12 cellular contexts compared by ENCODE assay signal in genomic region chr13:60155978-60156377, GRCh38. TPM values are rescaled to one million over a fixed set of nuclear protein-coding genes. Genes with fewer than 3 reads are reported as not detected.
A peak's percentile ranks its signal among the peaks of the same experiment; 100 is the strongest.
DNase-seq lines count a peak whose midpoint lies in the region; ATAC-seq and TF ChIP-seq lines count a peak whose summit lies in the region.
"Had no signal": no experiment of that assay in that cellular context is flagged by ENCODE, and none has a peak within 500 bp of the region (broad histone marks: within the 10 kb centered on the region; RNA-seq: fewer than 3 reads in every experiment).

No MANE protein-coding gene starts in this region.

- no peaks in the 10 kb centered on the region for H3K27me3 ChIP-seq in A673 (replicated peaks; ENCODE audit: insufficient read depth, low read depth, low read length, poor library complexity)
- H3K27me3 ChIP-seq in testis = no peaks in the 10 kb centered on the region
- H3K27me3 ChIP-seq: upper lobe of right lung had no signal

- H3K9me3 ChIP-seq in A673 (ENCODE audit: low read depth, low read length, poor library complexity, severe bottlenecking) (no peaks in the 10 kb centered on the region), testis (no peaks in the 10 kb centered on the region)
- H3K9me3 ChIP-seq: upper lobe of right lung had no signal

- DNase-seq in A673 (ENCODE audit: low spot score) (peak; percentile 36), choroid plexus epithelial cell (ENCODE audit: low read depth) (peak; percentile 37), RPMI8226 (no peak), testis (no peak)
- no peak for DNase-seq in activated naive CD4-positive, alpha-beta T cell treated with Interleukin-2 at 50 U/mL for 16 hours
- DNase-seq in activated CD4-positive, alpha-beta T cell treated with anti-CD3 and anti-CD28 coated beads, Interleukin-2, amount 10 ng/mL, durations not matched to agents 24 days and 14 days = no peak
- DNase-seq: activated CD4-positive, alpha-beta T cell treated with anti-CD3 and anti-CD28 coated beads, Interleukin-2, amount 50 U/mL, for 4 hours; NCI-H345; upper lobe of right lung had no signal

- peaks cover 27% of the 10 kb centered on the region for H3K36me3 Mint-ChIP-seq in activated CD4-positive, alpha-beta T cell treated with anti-CD3 and anti-CD28 coated beads, Interleukin-2, amount 10 ng/mL, durations not matched to agents 24 days and 14 days (ENCODE audit: low read depth)

- no peak overlapping the region for H3K4me3 Mint-ChIP-seq in activated CD4-positive, alpha-beta T cell treated with anti-CD3 and anti-CD28 coated beads, Interleukin-2, amount 10 ng/mL, durations not matched to agents 24 days and 14 days
- H3K4me3 Mint-ChIP-seq: activated T-helper 17 cell treated with anti-CD3 and anti-CD28 coated beads, Interleukin-2, amount 50 U/mL, for 72 hours had no signal

- TF ChIP-seq CTCF in A673 (conservative IDR thresholded peaks at IDR 0.05; ENCODE audit: low read depth, low read length) = no peak; the same call in 1 of the 2 replicates
- peak; percentile 19 for TF ChIP-seq CTCF in choroid plexus epithelial cell (conservative IDR thresholded peaks at IDR 0.05; ENCODE audit: low read depth, low read length)
- no peak for TF ChIP-seq CTCF in testis (IDR thresholded peaks at IDR 0.05)

- ATAC-seq in GM21367 (IDR thresholded peaks at IDR 0.05; ENCODE audit: unreplicated experiment) (peak; percentile 48), HG03521 (IDR thresholded peaks at IDR 0.05; ENCODE audit: unreplicated experiment) (peak; percentile 55)
- ATAC-seq: activated T-helper 17 cell treated with anti-CD3 and anti-CD28 coated beads, Interleukin-2, amount 50 U/mL, for 72 hours; upper lobe of right lung had no signal

- peaks cover 18% of the 10 kb centered on the region for H3K4me1 Mint-ChIP-seq in activated CD4-positive, alpha-beta T cell treated with anti-CD3 and anti-CD28 coated beads, Interleukin-2, amount 10 ng/mL, durations not matched to agents 24 days and 14 days

- CTCF ChIA-PET in A673 (lab: Charles Lee) = interaction anchor here (0.7 kb wide), 1 partner anchor 171 kb away, joined by 4 read pairs; no protein-coding TSS in a partner anchor

- no peaks in the 10 kb centered on the region for H3K27me3 Mint-ChIP-seq in activated CD4-positive, alpha-beta T cell treated with anti-CD3 and anti-CD28 coated beads, Interleukin-2, amount 10 ng/mL, durations not matched to agents 24 days and 14 days

- no peaks in the 10 kb centered on the region for H3K9me3 Mint-ChIP-seq in activated CD4-positive, alpha-beta T cell treated with anti-CD3 and anti-CD28 coated beads, Interleukin-2, amount 10 ng/mL, durations not matched to agents 24 days and 14 days
- H3K9me3 Mint-ChIP-seq: activated T-helper 17 cell treated with anti-CD3 and anti-CD28 coated beads, Interleukin-2, amount 50 U/mL, for 72 hours had no signal

- H3K27ac Mint-ChIP-seq in activated CD4-positive, alpha-beta T cell treated with anti-CD3 and anti-CD28 coated beads, Interleukin-2, amount 10 ng/mL, durations not matched to agents 24 days and 14 days = no peak overlapping the region
- H3K27ac Mint-ChIP-seq: activated T-helper 17 cell treated with anti-CD3 and anti-CD28 coated beads, Interleukin-2, amount 50 U/mL, for 72 hours had no signal

- intact Hi-C loops in A673 (cut with micrococcal nuclease; ENCODE audit: unreplicated experiment) (no loop called here), testis (cut with DNase I; ENCODE audit: low total_unique reads) (no loop called here)
- intact Hi-C loops in activated CD4-positive, alpha-beta T cell treated with anti-CD3 and anti-CD28 coated beads, Interleukin-2, amount 10 ng/mL, durations not matched to agents 24 days and 14 days (cut with micrococcal nuclease) = no loop called here

- H3K4me3 ChIP-seq in A673 (ENCODE audit: low read depth, low read length, poor library complexity, severe bottlenecking) (no peak overlapping the region), choroid plexus epithelial cell (ENCODE audit: low read depth, low read length) (no peak overlapping the region), testis (no peak overlapping the region)
- H3K4me3 ChIP-seq: upper lobe of right lung had no signal

- H3K27ac ChIP-seq in A673 (ENCODE audit: low read depth, low read length, poor library complexity, severe bottlenecking) (peak overlapping the region; percentile 17), testis (no peak overlapping the region)
- H3K27ac ChIP-seq: upper lobe of right lung had no signal

- H3K4me1 ChIP-seq in A673 (ENCODE audit: insufficient read depth, low read length, poor library complexity, severe bottlenecking) (peaks cover 43% of the 10 kb centered on the region), testis (no peaks in the 10 kb centered on the region)
- H3K4me1 ChIP-seq: upper lobe of right lung had no signal

- TF ChIP-seq POLR2A in testis (IDR thresholded peaks at IDR 0.05) = no peak

- POLR2A ChIA-PET in A673 (lab: Charles Lee; ENCODE audit: low non-redundant PET) = no interaction called here

- H3K36me3 ChIP-seq in A673 (ENCODE audit: insufficient read depth, low read length, poor library complexity, severe bottlenecking) (peaks cover 16% of the 10 kb centered on the region), testis (ENCODE audit: low read depth, missing control alignments) (no peaks in the 10 kb centered on the region)
- H3K36me3 ChIP-seq: upper lobe of right lung had no signal

- BruUV-seq in A673 (replicated peaks; lab: Mats Ljungman, UMichigan) = no TSS peak

RNA-seq across cellular contexts. Expression of gene DIAPH3, which starts 7.8 kb away (rescaled TPM):
- total RNA-seq in A673 (2021) (62.3 and 65.7 TPM in 2 replicates), testis (10 to 100 TPM; 12.5 to 18.7 TPM)
- 30.3 TPM for polyA plus RNA-seq in testis (ENCODE audit: insufficient read depth, low read depth, low replicate concordance)
- total RNA-seq in activated CD4-positive, alpha-beta T cell treated with anti-CD3 and anti-CD28 coated beads, Interleukin-2, amount 10 ng/mL, durations not matched to agents 24 days and 14 days = 26.3 and 26.6 TPM in 2 replicates

Comparison
In these comparisons a context has a peak if more than half of its experiments do, and no peak if none do; other contexts are left out.
1. DNase-seq: peak in A673 (single experiment) and choroid plexus epithelial cell (single experiment); none in RPMI8226 (single experiment), testis (single experiment), activated naive CD4-positive, alpha-beta T cell treated with Interleukin-2 at 50 U/mL for 16 hours (single experiment) and activated CD4-positive, alpha-beta T cell treated with anti-CD3 and anti-CD28 coated beads, Interleukin-2, amount 10 ng/mL, durations not matched to agents 24 days and 14 days (single experiment).